Comparison of ENCODE assay signal across 27 cellular contexts in genomic region chr20:36311141-36311853, GRCh38. TPM values are rescaled to one million over a fixed set of nuclear protein-coding genes. Genes with fewer than 3 reads are reported as not detected.
DNase-seq lines count a peak whose midpoint lies in the region; ATAC-seq, FAIRE-seq and TF ChIP-seq lines count a peak whose summit lies in the region.
"Had no signal": no experiment of that assay in that cellular context is flagged by ENCODE, and none has a peak within 500 bp of the region (broad histone marks: within the 10 kb centered on the region; RNA-seq: fewer than 3 reads in every experiment).

No MANE protein-coding gene starts in this region.

- H3K27ac ChIP-seq in A673 (ENCODE audit: low read depth, low read length, poor library complexity, severe bottlenecking), result peak overlapping the region; percentile 58
- H3K27ac ChIP-seq in SK-N-MC, result no peak overlapping the region
- no peak overlapping the region for H3K27ac ChIP-seq in neuronal stem cell (replicated peaks; ENCODE audit: low read length)
- H3K27ac ChIP-seq in small intestine (ENCODE audit: low read depth in 1 of 2, low read length in 1 of 2), result no peak overlapping the region
- H3K27ac ChIP-seq: breast epithelium, C4-2B, coronary artery, psoas muscle, thyroid gland had no signal

- no peak overlapping the region for H4K91ac ChIP-seq in neuronal stem cell (ENCODE audit: low read depth, low read length, poor library complexity)

- no CpG with 5 or more reads among the region's 17 CpGs for whole genome bisulfite sequencing in neuronal stem cell (ENCODE audit: extremely low coverage in 2 of 2, insufficient read length in 2 of 2, insufficient replicate concordance in 1 of 2), 2 donors
- 63 to 72% (median 68%) methylated on average over 17 of the region's 17 CpGs for WGBS in small intestine, 3 donors

- no peak overlapping the region for H2BK12ac ChIP-seq in neuronal stem cell (ENCODE audit: low read length)

- H3K27me3 ChIP-seq in A673 (replicated peaks; ENCODE audit: insufficient read depth, low read depth, low read length, poor library complexity) (peaks cover 15% of the 10 kb centered on the region), neuronal stem cell (ENCODE audit: control insufficient read depth in 3 of 3, insufficient read depth in 3 of 3, low read depth in 1 of 3, low read length in 3 of 3) (peaks cover 5 to 69% (median 21%) of the 10 kb centered on the region in 3 experiments), small intestine (ENCODE audit: control insufficient read depth in 2 of 2, insufficient read depth in 2 of 2, low read length in 2 of 2) (peaks cover under 1 to 36% of the 10 kb centered on the region in 2 donors)

- POLR2A ChIA-PET in A673 (lab: Charles Lee; ENCODE audit: low non-redundant PET), result no interaction called here

- TF ChIP-seq CTCF in A673 (conservative IDR thresholded peaks at IDR 0.05; ENCODE audit: low read depth, low read length) (no peak), GM13977 (IDR thresholded peaks at IDR 0.05; ENCODE audit: extremely low read depth, insufficient read depth, missing control alignments) (no peak)

- DNase-seq in A673 (ENCODE audit: low spot score), result peak; percentile 50
- peak; percentile 10 for DNase-seq in GM13977 (ENCODE audit: low spot score)
- no peak for DNase-seq in SK-N-MC (ENCODE audit: low read depth, low spot score)
- DNase-seq in neuronal stem cell (ENCODE audit: low spot score), result no peak
- DNase-seq in activated CD4-positive, CD25-positive, alpha-beta regulatory T cell (lab: John Stamatoyannopoulos, UW), result no peak
- DNase-seq in small intestine, result no peak
- DNase-seq: activated CD4-positive, alpha-beta T cell treated with anti-CD3 and anti-CD28 coated beads for 4 hours; activated CD8-positive, alpha-beta memory T cell treated with anti-CD3 and anti-CD28 coated beads, Interleukin-2, amount 50 U/mL, for 48 hours; DMS79 treated with DMSO at 0.1 percent for 48 hours; effector memory CD4-positive, alpha-beta T cell; erythroblast; foreskin melanocyte; GF-D8; hippocampal formation; Karpas-422; left colon; mesendoderm; NCI-H1048; NCI-H1694; stimulated activated naive CD8-positive, alpha-beta T cell treated with anti-CD3 and anti-CD28 coated beads, Interleukin-15, amount 100 ng/mL, for 72 hours; thyroid gland had no signal

- no TSS peak for BruUV-seq in A673 (replicated peaks; lab: Mats Ljungman, UMichigan)

- H3K9me3 ChIP-seq in A673 (ENCODE audit: low read depth, low read length, poor library complexity, severe bottlenecking) (no peaks in the 10 kb centered on the region), SK-N-MC (ENCODE audit: low read depth, low read length) (no peaks in the 10 kb centered on the region), neuronal stem cell (replicated peaks in 1 of 2; ENCODE audit: control insufficient read depth in 2 of 2, insufficient read depth in 1 of 2, low read depth in 1 of 2, low read length in 2 of 2) (peaks cover 0 to 4% of the 10 kb centered on the region in 2 donors), small intestine (ENCODE audit: control insufficient read depth, low read depth) (no peaks in the 10 kb centered on the region)
- H3K9me3 ChIP-seq: breast epithelium, Caco-2, psoas muscle, thyroid gland had no signal

- intact Hi-C loops in A673 (cut with micrococcal nuclease; ENCODE audit: unreplicated experiment), result no loop called here

- H2AK5ac ChIP-seq in neuronal stem cell (ENCODE audit: low read depth, low read length), result peak overlapping the region; percentile 75

- peaks cover 22% of the 10 kb centered on the region for H3K4me1 ChIP-seq in A673 (ENCODE audit: insufficient read depth, low read length, poor library complexity, severe bottlenecking)
- H3K4me1 ChIP-seq in neuronal stem cell (ENCODE audit: control insufficient read depth in 2 of 2, insufficient read depth in 1 of 2, low read depth in 1 of 2, low read length in 2 of 2), result peaks cover 4 to 7% of the 10 kb centered on the region in 2 donors
- H3K4me1 ChIP-seq in small intestine (ENCODE audit: control insufficient read depth in 2 of 2, insufficient read depth in 1 of 2, low read depth in 1 of 2, low read length in 1 of 2), result no peaks in the 10 kb centered on the region

- H3K79me1 ChIP-seq in neuronal stem cell (ENCODE audit: low read depth, low read length), result peaks cover 2% of the 10 kb centered on the region

- no peak overlapping the region for H2BK15ac ChIP-seq in neuronal stem cell (ENCODE audit: low read length)

- no peak overlapping the region for H3K4ac ChIP-seq in neuronal stem cell (ENCODE audit: low read length)

- in situ Hi-C loops in GM13977 (cut with MboI; ENCODE audit: low pct_unique_long_range_greater_than_20kb, low sequenced_read_pairs, unreplicated experiment), result no loop called here

- H3K9ac ChIP-seq in SK-N-MC (ENCODE audit: insufficient read length) (no peak overlapping the region), neuronal stem cell (ENCODE audit: low read depth, low read length, poor library complexity) (no peak overlapping the region)

- no peak overlapping the region for H3K18ac ChIP-seq in neuronal stem cell (ENCODE audit: low read length)

- H2BK5ac ChIP-seq in neuronal stem cell (ENCODE audit: low read length), result no peak overlapping the region

- H2AFZ ChIP-seq in neuronal stem cell (ENCODE audit: low read length), result no peak overlapping the region

- CTCF ChIA-PET in A673 (lab: Charles Lee), result no interaction called here

- H3K4me2 ChIP-seq in neuronal stem cell (ENCODE audit: insufficient read depth, low read length, poor library complexity, severe bottlenecking), result no peak overlapping the region

- no peak overlapping the region for H4K8ac ChIP-seq in neuronal stem cell (ENCODE audit: low read depth, low read length)

- H3K36me3 ChIP-seq in A673 (ENCODE audit: insufficient read depth, low read length, poor library complexity, severe bottlenecking) (no peaks in the 10 kb centered on the region), SK-N-MC (ENCODE audit: insufficient read depth, low read length) (no peaks in the 10 kb centered on the region), neuronal stem cell (replicated peaks in 1 of 2; ENCODE audit: control insufficient read depth in 2 of 2, insufficient read depth in 2 of 2, low read length in 2 of 2) (no peaks in the 10 kb centered on the region), small intestine (ENCODE audit: control insufficient read depth in 2 of 2, insufficient read depth in 2 of 2, low read length in 2 of 2) (no peaks in the 10 kb centered on the region)
- H3K36me3 ChIP-seq: breast epithelium, thyroid gland had no signal

- no peak for FAIRE-seq in small intestine (lab: Jason Lieb, UNC)

- ATAC-seq in HG03354 (IDR thresholded peaks at IDR 0.05; ENCODE audit: poor library complexity, severe bottlenecking, unreplicated experiment), result no peak
- ATAC-seq: left colon; psoas muscle; stimulated activated naive CD8-positive, alpha-beta T cell treated with anti-CD3 and anti-CD28 coated beads, Interleukin-15, amount 100 ng/mL, for 72 hours had no signal

- H3K4me3 ChIP-seq in A673 (ENCODE audit: low read depth, low read length, poor library complexity, severe bottlenecking) (no peak overlapping the region), SK-N-MC (peak overlapping the region; percentile 19; the same call in 1 of the 2 replicates), neuronal stem cell (ENCODE audit: low read length in 2 of 2) (no peak overlapping the region), small intestine (ENCODE audit: low read depth in 1 of 2, low read length in 2 of 2) (no peak overlapping the region)
- H3K4me3 ChIP-seq: breast epithelium, coronary artery, psoas muscle, thyroid gland had no signal

- no peak overlapping the region for H3K14ac ChIP-seq in neuronal stem cell (ENCODE audit: low read length)

- no peak overlapping the region for H2BK120ac ChIP-seq in neuronal stem cell (ENCODE audit: low read depth, low read length)

- no peak overlapping the region for H3K23ac ChIP-seq in neuronal stem cell (ENCODE audit: low read depth, low read length, poor library complexity)

RNA-seq across cellular contexts. Expression of gene DLGAP4, which starts 5.2 kb away (rescaled TPM):
- total RNA-seq in A673 (2021), result 58.6 and 59.9 TPM in 2 replicates
- 98.6 TPM for polyA plus RNA-seq in neuronal stem cell (2013, experiment 1 of 2)
- 99.8 TPM for polyA plus RNA-seq in neuronal stem cell (2013, experiment 2 of 2)
- 10 to 100 TPM; 24.3 to 30.2 (median 26.4) TPM for polyA plus RNA-seq in small intestine

Comparison
In these comparisons a context has a peak if more than half of its experiments do, and no peak if none do; other contexts are left out.
1. DNase-seq: peak in A673 (single experiment) and GM13977 (single experiment); none in SK-N-MC (single experiment), neuronal stem cell (single experiment), activated CD4-positive, CD25-positive, alpha-beta regulatory T cell (0 of 4) and small intestine (single experiment).